ENCODE assay signal across 27 cellular contexts in genomic region chr2:129369437-129369836, GRCh38.
DNase-seq lines count a peak whose midpoint lies in the region; ATAC-seq and TF ChIP-seq lines count a peak whose summit lies in the region.
"Had no signal": no experiment of that assay in that cellular context is flagged by ENCODE, and none has a peak within 500 bp of the region (broad histone marks: within the 10 kb centered on the region; RNA-seq: fewer than 3 reads in every experiment).

No MANE protein-coding gene starts in this region.

- H3K9ac ChIP-seq in Karpas-422 (ENCODE audit: low read length), result no peak overlapping the region
- H3K9ac ChIP-seq: GM23248 had no signal

- no peaks in the 10 kb centered on the region for H3K4me1 Mint-ChIP-seq in activated CD8-positive, alpha-beta T cell treated with anti-CD3 and anti-CD28 coated beads, Interleukin-2, amount 10 ng/mL, durations not matched to agents 7 days and 5 days (ENCODE audit: low read depth)
- H3K4me1 Mint-ChIP-seq: CD8-positive, alpha-beta memory T cell had no signal

- no peaks in the 10 kb centered on the region for H3K9me3 ChIP-seq in Karpas-422 (ENCODE audit: low read length)
- H3K9me3 ChIP-seq in tibial artery, result no peaks in the 10 kb centered on the region
- H3K9me3 ChIP-seq: prostate gland had no signal

- DNase-seq in GM10248 (ENCODE audit: extremely low spot score), result peak; percentile 39
- DNase-seq in NCI-H2171 (lab: John Stamatoyannopoulos, UW), result no peak
- no peak for DNase-seq in activated CD8-positive, alpha-beta T cell treated with anti-CD3 and anti-CD28 coated beads, Interleukin-2, amount 10 ng/mL, durations not matched to agents 7 days and 5 days
- DNase-seq in Karpas-422, result no peak
- DNase-seq in tibial artery, result no peak
- DNase-seq: activated CD4-positive, CD25-positive, alpha-beta regulatory T cell treated with anti-CD3 and anti-CD28 coated beads, Interleukin-2, amount 50 U/mL, for 72 hours; activated CD8-positive, alpha-beta memory T cell treated with anti-CD3 and anti-CD28 coated beads for 24 hours; activated naive CD4-positive, alpha-beta T cell treated with anti-CD3 and anti-CD28 coated beads for 36 hours; activated T-cell treated with anti-CD3 and anti-CD28 coated beads, Interleukin-2, amount 50 U/mL, for 24 hours; AML-193; amygdala; CD8-positive, alpha-beta memory T cell; DMS153; GDM1; GM23248; kidney glomerular epithelial cell; NCI-H187; NCI-H774; stimulated activated CD8-positive, alpha-beta memory T cell treated with anti-CD3 and anti-CD28 coated beads, Interleukin-4, amount 100 ng/mL, for 48 hours; SW 1271; trophoblast cell had no signal

- H3K4me2 ChIP-seq in Karpas-422 (ENCODE audit: low read depth, low read length, poor library complexity, severe bottlenecking), result no peak overlapping the region

- no peaks in the 10 kb centered on the region for H3K9me2 ChIP-seq in Karpas-422 (replicated peaks; ENCODE audit: insufficient read depth, low read length)

- H3K36me3 ChIP-seq in Karpas-422 (ENCODE audit: insufficient read depth, low read length) (no peaks in the 10 kb centered on the region), tibial artery (no peaks in the 10 kb centered on the region)
- H3K36me3 ChIP-seq: cardiac muscle cell, prostate gland had no signal

- H3K4me1 ChIP-seq in Karpas-422 (ENCODE audit: low read length) (no peaks in the 10 kb centered on the region), tibial artery (no peaks in the 10 kb centered on the region)
- H3K4me1 ChIP-seq: prostate gland had no signal

- H3K9me3 Mint-ChIP-seq in activated CD8-positive, alpha-beta T cell treated with anti-CD3 and anti-CD28 coated beads, Interleukin-2, amount 10 ng/mL, durations not matched to agents 7 days and 5 days (ENCODE audit: insufficient read depth), result no peaks in the 10 kb centered on the region
- H3K9me3 Mint-ChIP-seq: activated naive CD4-positive, alpha-beta T cell treated with anti-CD3 and anti-CD28 coated beads for 36 hours; activated T-cell treated with anti-CD3 and anti-CD28 coated beads, Interleukin-2, amount 50 U/mL, for 24 hours; dendritic cell treated with granulocyte-macrophage colony-stimulating factor and Interleukin-4, amounts not matched to agents 40 ng/mL and 50 ng/mL, for 4 days had no signal

- no peak overlapping the region for H3K4me3 ChIP-seq in Karpas-422 (ENCODE audit: low read length)
- H3K4me3 ChIP-seq in tibial artery, result no peak overlapping the region
- H3K4me3 ChIP-seq: cardiac muscle cell, GM23248, prostate gland had no signal

- ATAC-seq in GM19035 (IDR thresholded peaks at IDR 0.05; ENCODE audit: unreplicated experiment) (peak; percentile 43), HG02678 (IDR thresholded peaks at IDR 0.05; ENCODE audit: unreplicated experiment) (peak; percentile 78), HG03432 (IDR thresholded peaks at IDR 0.05; ENCODE audit: unreplicated experiment) (peak; percentile 67)
- no peak for ATAC-seq in activated CD8-positive, alpha-beta T cell treated with anti-CD3 and anti-CD28 coated beads, Interleukin-2, amount 10 ng/mL, durations not matched to agents 7 days and 5 days

- H4K20me1 ChIP-seq in Karpas-422 (ENCODE audit: insufficient read depth, low read depth, low read length), result no peaks in the 10 kb centered on the region

- H3K27ac ChIP-seq in Karpas-422 (ENCODE audit: low read length) (no peak overlapping the region), tibial artery (no peak overlapping the region)
- H3K27ac ChIP-seq: cardiac muscle cell, GM23248, prostate gland had no signal

- intact Hi-C loops in tibial artery (cut with DNase I; ENCODE audit: low total_unique reads), result no loop called here

- H3K27me3 Mint-ChIP-seq in activated CD8-positive, alpha-beta T cell treated with anti-CD3 and anti-CD28 coated beads, Interleukin-2, amount 10 ng/mL, durations not matched to agents 7 days and 5 days (ENCODE audit: low read depth), result no peaks in the 10 kb centered on the region
- H3K27me3 Mint-ChIP-seq: activated T-cell treated with anti-CD3 and anti-CD28 coated beads, Interleukin-2, amount 50 U/mL, for 24 hours; dendritic cell treated with granulocyte-macrophage colony-stimulating factor and Interleukin-4, amounts not matched to agents 40 ng/mL and 50 ng/mL, for 4 days had no signal

- no peaks in the 10 kb centered on the region for H3K36me3 Mint-ChIP-seq in activated CD8-positive, alpha-beta T cell treated with anti-CD3 and anti-CD28 coated beads, Interleukin-2, amount 10 ng/mL, durations not matched to agents 7 days and 5 days (ENCODE audit: low read depth)
- H3K36me3 Mint-ChIP-seq: CD8-positive, alpha-beta memory T cell had no signal

- CTCF ChIA-PET in GM10248 (lab: Yijun Ruan, JAX), result no interaction called here
- CTCF ChIA-PET in activated CD8-positive, alpha-beta T cell treated with anti-CD3 and anti-CD28 coated beads, Interleukin-2, amount 10 ng/mL, durations not matched to agents 7 days and 5 days (lab: Charles Lee), result no interaction called here

- H3K79me2 ChIP-seq in Karpas-422 (ENCODE audit: low read length), result no peaks in the 10 kb centered on the region

- H3K27me3 ChIP-seq in Karpas-422 (ENCODE audit: low read length) (no peaks in the 10 kb centered on the region), tibial artery (no peaks in the 10 kb centered on the region)
- H3K27me3 ChIP-seq: cardiac muscle cell had no signal

- no peak overlapping the region for H3K4me3 Mint-ChIP-seq in activated CD8-positive, alpha-beta T cell treated with anti-CD3 and anti-CD28 coated beads, Interleukin-2, amount 10 ng/mL, durations not matched to agents 7 days and 5 days
- H3K4me3 Mint-ChIP-seq: activated naive CD4-positive, alpha-beta T cell treated with anti-CD3 and anti-CD28 coated beads for 36 hours; activated T-cell treated with anti-CD3 and anti-CD28 coated beads, Interleukin-2, amount 50 U/mL, for 24 hours; CD8-positive, alpha-beta memory T cell; dendritic cell treated with granulocyte-macrophage colony-stimulating factor and Interleukin-4, amounts not matched to agents 40 ng/mL and 50 ng/mL, for 4 days had no signal

- no peak overlapping the region for H3K27ac Mint-ChIP-seq in activated CD8-positive, alpha-beta T cell treated with anti-CD3 and anti-CD28 coated beads, Interleukin-2, amount 10 ng/mL, durations not matched to agents 7 days and 5 days
- H3K27ac Mint-ChIP-seq: activated naive CD4-positive, alpha-beta T cell treated with anti-CD3 and anti-CD28 coated beads for 36 hours; activated T-cell treated with anti-CD3 and anti-CD28 coated beads, Interleukin-2, amount 50 U/mL, for 24 hours; CD8-positive, alpha-beta memory T cell; dendritic cell treated with granulocyte-macrophage colony-stimulating factor and Interleukin-4, amounts not matched to agents 40 ng/mL and 50 ng/mL, for 4 days had no signal

- no peak overlapping the region for H2AFZ ChIP-seq in Karpas-422 (ENCODE audit: low read length)
- H2AFZ ChIP-seq: GM23248 had no signal

- POLR2A ChIA-PET in GM10248 (lab: Yijun Ruan, JAX), result no interaction called here
- POLR2A ChIA-PET in activated CD8-positive, alpha-beta T cell treated with anti-CD3 and anti-CD28 coated beads, Interleukin-2, amount 10 ng/mL, durations not matched to agents 7 days and 5 days (lab: Charles Lee), result no interaction called here

- no peak for TF ChIP-seq CTCF in GM10248 (IDR thresholded peaks at IDR 0.05; ENCODE audit: control extremely low read depth, extremely low read depth, low read depth, missing control alignments)
- no peak for TF ChIP-seq CTCF in tibial artery (IDR thresholded peaks at IDR 0.05)
